In genomic region chr1:26275580-26276431, GRCh38 we compare ENCODE assay signal across 8 cellular contexts. TPM values are rescaled to one million over a fixed set of nuclear protein-coding genes. Genes with fewer than 3 reads are reported as not detected.
DNase-seq lines count a peak whose midpoint lies in the region; ATAC-seq, FAIRE-seq and TF ChIP-seq lines count a peak whose summit lies in the region.

No MANE protein-coding gene starts in this region.

- H3K4me2 ChIP-seq in Karpas-422 (ENCODE audit: low read depth, low read length, poor library complexity, severe bottlenecking): no peak overlapping the region

- peak overlapping the region; percentile 90 for H3K27ac Mint-ChIP-seq in activated naive CD8-positive, alpha-beta T cell treated with anti-CD3 and anti-CD28 coated beads, Interleukin-2, amount 10 ng/mL, durations not matched to agents 7 days and 5 days
- H3K27ac Mint-ChIP-seq in glutamatergic neuron (ENCODE audit: unreplicated experiment): peak overlapping the region; percentile 12

- peaks cover 18% of the 10 kb centered on the region for H3K79me2 ChIP-seq in Karpas-422 (ENCODE audit: low read length)

- H3K27me3 Mint-ChIP-seq in activated naive CD8-positive, alpha-beta T cell treated with anti-CD3 and anti-CD28 coated beads, Interleukin-2, amount 10 ng/mL, durations not matched to agents 7 days and 5 days: no peaks in the 10 kb centered on the region
- peaks cover 5% of the 10 kb centered on the region for H3K27me3 Mint-ChIP-seq in glutamatergic neuron (ENCODE audit: unreplicated experiment)

- H3K4me3 ChIP-seq in Karpas-422 (ENCODE audit: low read length): no peak overlapping the region
- H3K4me3 ChIP-seq in pancreas: no peak overlapping the region
- H3K4me3 ChIP-seq in tibial artery: no peak overlapping the region

- H2AFZ ChIP-seq in Karpas-422 (ENCODE audit: low read length): no peak overlapping the region

- TF ChIP-seq CTCF in glutamatergic neuron (IDR thresholded peaks at IDR 0.05; ENCODE audit: partially characterized antibody, unreplicated experiment) (peak; percentile 90), pancreas (IDR thresholded peaks at IDR 0.05) (peak in 3 of 4 donors; percentile 61 to 71 (median 70)), tibial artery (IDR thresholded peaks at IDR 0.05) (peak; percentile 81 to 96)

- ATAC-seq in SK-N-SH treated with all-trans-retinoic acid at 6 μM for 48 hours (peak; percentile 57), pancreas (peak; percentile 47 to 78 (median 67)), GM18858 (IDR thresholded peaks at IDR 0.05; ENCODE audit: unreplicated experiment) (no peak)
- ATAC-seq in activated naive CD8-positive, alpha-beta T cell treated with anti-CD3 and anti-CD28 coated beads, Interleukin-2, amount 10 ng/mL, durations not matched to agents 7 days and 5 days (ENCODE audit: low read depth): peak; percentile 62

- peaks cover 38% of the 10 kb centered on the region for H3K36me3 Mint-ChIP-seq in activated naive CD8-positive, alpha-beta T cell treated with anti-CD3 and anti-CD28 coated beads, Interleukin-2, amount 10 ng/mL, durations not matched to agents 7 days and 5 days
- H3K36me3 Mint-ChIP-seq in glutamatergic neuron (ENCODE audit: unreplicated experiment): peaks cover 4% of the 10 kb centered on the region

- peaks cover 48% of the 10 kb centered on the region for H3K4me1 Mint-ChIP-seq in activated naive CD8-positive, alpha-beta T cell treated with anti-CD3 and anti-CD28 coated beads, Interleukin-2, amount 10 ng/mL, durations not matched to agents 7 days and 5 days
- peaks cover 26% of the 10 kb centered on the region for H3K4me1 Mint-ChIP-seq in glutamatergic neuron (ENCODE audit: low read depth, unreplicated experiment)

- H3K9me3 ChIP-seq in Karpas-422 (ENCODE audit: low read length): no peaks in the 10 kb centered on the region
- no peaks in the 10 kb centered on the region for H3K9me3 ChIP-seq in pancreas
- H3K9me3 ChIP-seq in tibial artery: no peaks in the 10 kb centered on the region

- H3K4me3 Mint-ChIP-seq in activated naive CD8-positive, alpha-beta T cell treated with anti-CD3 and anti-CD28 coated beads, Interleukin-2, amount 10 ng/mL, durations not matched to agents 7 days and 5 days: peak overlapping the region; percentile 70
- H3K4me3 Mint-ChIP-seq in glutamatergic neuron (ENCODE audit: unreplicated experiment): peak overlapping the region; percentile 31

- H3K27me3 ChIP-seq in Karpas-422 (ENCODE audit: low read length): no peaks in the 10 kb centered on the region
- no peaks in the 10 kb centered on the region for H3K27me3 ChIP-seq in pancreas
- no peaks in the 10 kb centered on the region for H3K27me3 ChIP-seq in tibial artery

- POLR2A ChIA-PET in activated naive CD8-positive, alpha-beta T cell treated with anti-CD3 and anti-CD28 coated beads, Interleukin-2, amount 10 ng/mL, durations not matched to agents 7 days and 5 days (lab: Charles Lee): interaction anchor here (0.7 to 20.6 kb wide), 8 partner anchors 9 to 196 kb away, joined by 3 to 1079 read pairs (median 4); partner anchors contain the start of genes CD52, HMGN2 and UBXN11

- no peaks in the 10 kb centered on the region for H4K20me1 ChIP-seq in Karpas-422 (ENCODE audit: insufficient read depth, low read depth, low read length)

- no peaks in the 10 kb centered on the region for H3K9me3 Mint-ChIP-seq in activated naive CD8-positive, alpha-beta T cell treated with anti-CD3 and anti-CD28 coated beads, Interleukin-2, amount 10 ng/mL, durations not matched to agents 7 days and 5 days
- no peaks in the 10 kb centered on the region for H3K9me3 Mint-ChIP-seq in glutamatergic neuron (ENCODE audit: unreplicated experiment)

- H3K9ac ChIP-seq in Karpas-422 (ENCODE audit: low read length): peak overlapping the region; percentile 38

- intact Hi-C loops in pancreas (cut with DNase I): loop anchor here in 1 of 3 donors (5.0 kb wide), 1 partner anchor 41 kb away; the partner anchor contains the start of gene CD52
- intact Hi-C loops in tibial artery (cut with DNase I; ENCODE audit: low total_unique reads): loop anchor here (2.0 to 5.0 kb wide), 2 partner anchors 47 to 1341 kb away; no protein-coding TSS in a partner anchor

- no peaks in the 10 kb centered on the region for H3K9me2 ChIP-seq in Karpas-422 (replicated peaks; ENCODE audit: insufficient read depth, low read length)

- H3K4me1 ChIP-seq in Karpas-422 (ENCODE audit: low read length) (peaks cover 35% of the 10 kb centered on the region), pancreas (peaks cover 33 to 46% (median 36%) of the 10 kb centered on the region in 3 donors), tibial artery (peaks cover 0 to 52% (median 43%) of the 10 kb centered on the region in 4 donors)

- H3K36me3 ChIP-seq in Karpas-422 (ENCODE audit: insufficient read depth, low read length) (peaks cover 32% of the 10 kb centered on the region; the same call in 1 of the 2 replicates), pancreas (no peaks in the 10 kb centered on the region), tibial artery (peaks cover 0 to 3% (median 0%) of the 10 kb centered on the region in 3 donors)

- WGBS in pancreas, 2 donors: 36% methylated on average over 3 of the region's 3 CpGs

- FAIRE-seq in pancreas (lab: Jason Lieb, UNC): peak; percentile 51

- peak overlapping the region; percentile 98 for H3K27ac ChIP-seq in Karpas-422 (ENCODE audit: low read length)
- peak overlapping the region; percentile 63 to 93 (median 89) for H3K27ac ChIP-seq in pancreas
- peak overlapping the region; percentile 52 to 86 for H3K27ac ChIP-seq in tibial artery

- DNase-seq in GF-D8 (lab: John Stamatoyannopoulos, UW) (peak; percentile 58), Karpas-422 (peak; percentile 91), glutamatergic neuron (peak; percentile 81), pancreas (peak in 5 of 6 donors; percentile 77 to 87 (median 84)), tibial artery (peak; percentile 87 to 92)
- peak; percentile 73 for DNase-seq in activated naive CD8-positive, alpha-beta T cell treated with anti-CD3 and anti-CD28 coated beads, Interleukin-2, amount 10 ng/mL, durations not matched to agents 7 days and 5 days

TF ChIP-seq in SK-N-SH treated with all-trans-retinoic acid at 6 μM for 48 hours, 23 proteins besides CTCF, POLR2A, EP300 and RAD21:
- no peak for TF ChIP-seq PPARA (CRISPR knock-in tag; IDR thresholded peaks at IDR 0.05; ENCODE audit: borderline replicate concordance)
TF ChIP-seq in SK-N-SH treated with all-trans-retinoic acid at 6 μM for 48 hours: peak in this region for 0.

RNA-seq across cellular contexts. Expression of gene SH3BGRL3, which starts 4.1 kb away (rescaled TPM):
- 108 and 143 TPM in 2 replicates for total RNA-seq in Karpas-422 (2014; rRNA removed; shearing (Covaris generic); ENCODE audit: low replicate concordance)
- total RNA-seq in activated naive CD8-positive, alpha-beta T cell treated with anti-CD3 and anti-CD28 coated beads, Interleukin-2, amount 10 ng/mL, durations not matched to agents 7 days and 5 days: 100 to 1,000 TPM; 531 to 542 TPM
- total RNA-seq in glutamatergic neuron (ENCODE audit: unreplicated experiment) (412 TPM), pancreas (10 to 100 TPM; 29.1 to 84.2 (median 48.8) TPM)
- 100 to 1,000 TPM in 1 of 2 donors, 10 to 100 TPM in 1; 61.0 to 109 TPM for polyA plus RNA-seq in pancreas

RNA-seq across cellular contexts. Expression of gene UBXN11, which starts 30.6 kb away (rescaled TPM):
- 20.7 and 56.0 TPM in 2 replicates for total RNA-seq in Karpas-422 (2014; rRNA removed; shearing (Covaris generic); ENCODE audit: low replicate concordance)
- 10 to 100 TPM; 60.5 to 64.1 TPM for total RNA-seq in activated naive CD8-positive, alpha-beta T cell treated with anti-CD3 and anti-CD28 coated beads, Interleukin-2, amount 10 ng/mL, durations not matched to agents 7 days and 5 days
- total RNA-seq in glutamatergic neuron (ENCODE audit: unreplicated experiment) (11.4 TPM), pancreas (10 to 100 TPM in 4 of 6 donors, 1 to 10 TPM in 2; 8.7 to 15.9 (median 11.5) TPM)
- polyA plus RNA-seq in pancreas: 10 to 100 TPM; 44.0 to 61.6 TPM

RNA-seq across cellular contexts. Expression of gene CEP85, which starts 41.8 kb away (rescaled TPM):
- total RNA-seq in Karpas-422 (2014; rRNA removed; shearing (Covaris generic); ENCODE audit: low replicate concordance): 23.8 and 31.5 TPM in 2 replicates
- total RNA-seq in activated naive CD8-positive, alpha-beta T cell treated with anti-CD3 and anti-CD28 coated beads, Interleukin-2, amount 10 ng/mL, durations not matched to agents 7 days and 5 days: 10 to 100 TPM; 36.0 to 37.2 TPM
- total RNA-seq in glutamatergic neuron (ENCODE audit: unreplicated experiment): 28.2 TPM
- 1 to 10 TPM; 2.7 to 6.6 (median 3.7) TPM for total RNA-seq in pancreas
- polyA plus RNA-seq in pancreas: 1 to 10 TPM; 2.9 to 5.6 TPM

RNA-seq across cellular contexts. Expression of gene CD52, which starts 42.0 kb away (rescaled TPM):
- total RNA-seq in Karpas-422 (2014; rRNA removed; shearing (Covaris generic); ENCODE audit: low replicate concordance): 614 and 735 TPM in 2 replicates
- total RNA-seq in activated naive CD8-positive, alpha-beta T cell treated with anti-CD3 and anti-CD28 coated beads, Interleukin-2, amount 10 ng/mL, durations not matched to agents 7 days and 5 days: 1,000 to 10,000 TPM; 1,078 to 1,088 TPM
- total RNA-seq in glutamatergic neuron (ENCODE audit: unreplicated experiment) (2.8 TPM), pancreas (10 to 100 TPM in 1 of 6 donors, 1 to 10 TPM in 4, under 1 TPM in 1; 0.98 to 13.0 (median 2.5) TPM)
- polyA plus RNA-seq in pancreas: 1 to 10 TPM; 4.0 to 4.3 TPM
